Comparison of ENCODE assay signal across 1 cellular context in the genomic region with DNA sequence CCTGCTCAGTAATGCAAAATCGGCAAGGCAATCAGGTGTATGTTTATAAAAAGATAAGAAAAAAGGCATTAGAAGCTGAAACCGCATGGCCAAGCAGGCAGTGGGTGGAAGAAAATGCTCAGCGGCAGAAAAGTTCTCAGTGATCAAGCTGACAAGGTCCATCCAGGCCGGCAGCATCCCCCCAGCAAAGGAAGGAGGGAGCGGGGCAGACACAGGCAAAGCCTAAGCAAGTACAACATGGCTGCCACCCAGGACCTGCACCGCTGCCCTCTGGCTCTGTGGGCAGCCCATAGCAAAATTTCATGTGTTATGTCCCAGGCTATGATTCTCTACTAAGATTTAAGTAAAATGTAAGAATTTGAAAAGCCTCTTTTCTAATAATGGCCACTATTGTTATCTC.
TF ChIP-seq lines count a peak whose summit lies in the region.

No MANE protein-coding gene starts in this region.

TF ChIP-seq in HepG2, 621 proteins besides CTCF, POLR2A, EP300 and RAD21:
- TF ChIP-seq, protein P1, sequence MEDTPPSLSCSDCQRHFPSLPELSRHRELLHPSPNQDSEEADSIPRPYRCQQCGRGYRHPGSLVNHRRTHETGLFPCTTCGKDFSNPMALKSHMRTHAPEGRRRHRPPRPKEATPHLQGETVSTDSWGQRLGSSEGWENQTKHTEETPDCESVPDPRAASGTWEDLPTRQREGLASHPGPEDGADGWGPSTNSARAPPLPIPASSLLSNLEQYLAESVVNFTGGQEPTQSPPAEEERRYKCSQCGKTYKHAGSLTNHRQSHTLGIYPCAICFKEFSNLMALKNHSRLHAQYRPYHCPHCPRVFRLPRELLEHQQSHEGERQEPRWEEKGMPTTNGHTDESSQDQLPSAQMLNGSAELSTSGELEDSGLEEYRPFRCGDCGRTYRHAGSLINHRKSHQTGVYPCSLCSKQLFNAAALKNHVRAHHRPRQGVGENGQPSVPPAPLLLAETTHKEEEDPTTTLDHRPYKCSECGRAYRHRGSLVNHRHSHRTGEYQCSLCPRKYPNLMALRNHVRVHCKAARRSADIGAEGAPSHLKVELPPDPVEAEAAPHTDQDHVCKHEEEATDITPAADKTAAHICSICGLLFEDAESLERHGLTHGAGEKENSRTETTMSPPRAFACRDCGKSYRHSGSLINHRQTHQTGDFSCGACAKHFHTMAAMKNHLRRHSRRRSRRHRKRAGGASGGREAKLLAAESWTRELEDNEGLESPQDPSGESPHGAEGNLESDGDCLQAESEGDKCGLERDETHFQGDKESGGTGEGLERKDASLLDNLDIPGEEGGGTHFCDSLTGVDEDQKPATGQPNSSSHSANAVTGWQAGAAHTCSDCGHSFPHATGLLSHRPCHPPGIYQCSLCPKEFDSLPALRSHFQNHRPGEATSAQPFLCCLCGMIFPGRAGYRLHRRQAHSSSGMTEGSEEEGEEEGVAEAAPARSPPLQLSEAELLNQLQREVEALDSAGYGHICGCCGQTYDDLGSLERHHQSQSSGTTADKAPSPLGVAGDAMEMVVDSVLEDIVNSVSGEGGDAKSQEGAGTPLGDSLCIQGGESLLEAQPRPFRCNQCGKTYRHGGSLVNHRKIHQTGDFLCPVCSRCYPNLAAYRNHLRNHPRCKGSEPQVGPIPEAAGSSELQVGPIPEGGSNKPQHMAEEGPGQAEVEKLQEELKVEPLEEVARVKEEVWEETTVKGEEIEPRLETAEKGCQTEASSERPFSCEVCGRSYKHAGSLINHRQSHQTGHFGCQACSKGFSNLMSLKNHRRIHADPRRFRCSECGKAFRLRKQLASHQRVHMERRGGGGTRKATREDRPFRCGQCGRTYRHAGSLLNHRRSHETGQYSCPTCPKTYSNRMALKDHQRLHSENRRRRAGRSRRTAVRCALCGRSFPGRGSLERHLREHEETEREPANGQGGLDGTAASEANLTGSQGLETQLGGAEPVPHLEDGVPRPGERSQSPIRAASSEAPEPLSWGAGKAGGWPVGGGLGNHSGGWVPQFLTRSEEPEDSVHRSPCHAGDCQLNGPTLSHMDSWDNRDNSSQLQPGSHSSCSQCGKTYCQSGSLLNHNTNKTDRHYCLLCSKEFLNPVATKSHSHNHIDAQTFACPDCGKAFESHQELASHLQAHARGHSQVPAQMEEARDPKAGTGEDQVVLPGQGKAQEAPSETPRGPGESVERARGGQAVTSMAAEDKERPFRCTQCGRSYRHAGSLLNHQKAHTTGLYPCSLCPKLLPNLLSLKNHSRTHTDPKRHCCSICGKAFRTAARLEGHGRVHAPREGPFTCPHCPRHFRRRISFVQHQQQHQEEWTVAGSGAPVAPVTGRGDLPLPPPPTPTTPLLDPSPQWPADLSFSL (CRISPR knock-in tag; IDR thresholded peaks at IDR 0.05): no peak
- TF ChIP-seq KLF11 (CRISPR knock-in tag; IDR thresholded peaks at IDR 0.05): no peak
- TF ChIP-seq ZNF20 (CRISPR knock-in tag; IDR thresholded peaks at IDR 0.05): no peak
- no peak for TF ChIP-seq ZNF121 (CRISPR knock-in tag; IDR thresholded peaks at IDR 0.05)
- TF ChIP-seq ZNF460 (CRISPR knock-in tag; IDR thresholded peaks at IDR 0.05; ENCODE audit: borderline replicate concordance): no peak
